In genomic region chr17:16955011-16955410, GRCh38 we compare ENCODE assay signal across 10 cellular contexts. TPM values are rescaled to one million over a fixed set of nuclear protein-coding genes. Genes with fewer than 3 reads are reported as not detected.
DNase-seq lines count a peak whose midpoint lies in the region; ATAC-seq and TF ChIP-seq lines count a peak whose summit lies in the region.
"Not testable (repeated sequence)": the region's sequence is repeated elsewhere in the genome, so short reads cannot be mapped to it uniquely, and the experiment has no call there.
"Had no signal": no experiment of that assay in that cellular context is flagged by ENCODE, and none has a peak within 500 bp of the region (broad histone marks: within the 10 kb centered on the region; RNA-seq: fewer than 3 reads in every experiment).

No MANE protein-coding gene starts in this region.

- not testable (repeated sequence) for ATAC-seq in DND-41 (ENCODE audit: insufficient read depth, low read depth)
- ATAC-seq in right lobe of liver: peak; percentile 42 to 85 (median 75)

- not testable (repeated sequence) for TF ChIP-seq CTCF in DND-41 (IDR thresholded peaks at IDR 0.05; ENCODE audit: borderline replicate concordance, extremely low read depth, low read length, poor library complexity, severe bottlenecking); endodermal cell (conservative IDR thresholded peaks at IDR 0.05); right lobe of liver (IDR thresholded peaks at IDR 0.05)

- not testable (repeated sequence) for H3K79me2 ChIP-seq in DND-41 (ENCODE audit: insufficient read depth, low read length)

- H3K9ac ChIP-seq in DND-41 (ENCODE audit: low read depth, low read length); endodermal cell (ENCODE audit: extremely low read depth, low read length, poor library complexity, severe bottlenecking): not testable (repeated sequence)

- not testable (repeated sequence) for H3K36me3 ChIP-seq in DND-41 (ENCODE audit: insufficient read depth, low read length); endodermal cell (ENCODE audit: control insufficient read depth, insufficient read depth, low read length); right lobe of liver

- H3K4me2 ChIP-seq in DND-41 (ENCODE audit: insufficient read depth, low read length): not testable (repeated sequence)

- not testable (repeated sequence) for H3K27me3 ChIP-seq in DND-41 (ENCODE audit: insufficient read depth, low read length, poor library complexity); endodermal cell (ENCODE audit: control insufficient read depth, insufficient read depth, low read length, poor library complexity, severe bottlenecking); right lobe of liver

- in situ Hi-C loops in SK-MEL-5 (cut with HindIII; ENCODE audit: low pct_unique_long_range_greater_than_20kb, low sequenced_read_pairs): not testable (repeated sequence)

- not testable (repeated sequence) for H4K20me1 ChIP-seq in DND-41 (ENCODE audit: insufficient read depth, low read length)

- intact Hi-C loops in right lobe of liver (cut with DNase I): not testable (repeated sequence)

- not testable (repeated sequence) for H2AFZ ChIP-seq in DND-41 (ENCODE audit: low read depth, low read length)

- H3K4me1 ChIP-seq in DND-41 (ENCODE audit: insufficient read depth, low read length): peaks cover 20% of the 10 kb centered on the region
- H3K4me1 ChIP-seq in endodermal cell (ENCODE audit: control insufficient read depth, insufficient read depth, low read length); right lobe of liver: not testable (repeated sequence)

- peak overlapping the region; percentile 57 for H3K27ac ChIP-seq in DND-41 (ENCODE audit: low read length)
- H3K27ac ChIP-seq in endodermal cell (ENCODE audit: low read depth, low read length); right lobe of liver: not testable (repeated sequence)

- H3K9me3 Mint-ChIP-seq in endodermal cell: not testable (repeated sequence)

- not testable (repeated sequence) for H3K36me3 Mint-ChIP-seq in endodermal cell (ENCODE audit: low read depth)

- WGBS in endodermal cell (ENCODE audit: insufficient coverage in 1 of 2, insufficient read length in 1 of 2), 2 experiments: 84 to 86% methylated on average over 5 to 6 of the region's 6 CpGs
- WGBS in right lobe of liver (ENCODE audit: insufficient coverage, low coverage, low lambda C conversion rate, missing lambda C conversion rate): 22% methylated on average over 4 of the region's 6 CpGs

- not testable (repeated sequence) for H3K27me3 Mint-ChIP-seq in endodermal cell (ENCODE audit: insufficient read depth)

- not testable (repeated sequence) for H3K9me3 ChIP-seq in DND-41 (ENCODE audit: insufficient read depth, low read length, severe bottlenecking); right lobe of liver
- H3K9me3 ChIP-seq in endodermal cell (ENCODE audit: control insufficient read depth, low read length): peaks cover 12% of the 10 kb centered on the region

- H3K27ac Mint-ChIP-seq in endodermal cell: not testable (repeated sequence)

- not testable (repeated sequence) for H3K4me1 Mint-ChIP-seq in endodermal cell

- TF ChIP-seq POLR2A in right lobe of liver (IDR thresholded peaks at IDR 0.05): not testable (repeated sequence)

- H3K4me3 ChIP-seq in DND-41 (ENCODE audit: low read depth in 1 of 2, low read length in 2 of 2); endodermal cell (ENCODE audit: low read length); right lobe of liver: not testable (repeated sequence)

- not testable (repeated sequence) for DNase-seq in DND-41, right lobe of liver
- DNase-seq in NCI-H2171 treated with DMSO at 0.1 percent for 48 hours (lab: John Stamatoyannopoulos, UW) (peak; percentile 77), SK-MEL-5 (ENCODE audit: low read depth, low spot score) (peak; percentile 30), endodermal cell (peak; percentile 18), pons (ENCODE audit: low spot score) (peak; percentile 55), ureter (ENCODE audit: low spot score) (peak; percentile 15)

- H3K4me3 Mint-ChIP-seq in endodermal cell: not testable (repeated sequence)

RNA-seq across cellular contexts. Expression of gene TNFRSF13B, which starts 16.9 kb away (rescaled TPM):
- not detected in 2 replicates for total RNA-seq in SK-MEL-5 (2014; rRNA removed; shearing (Covaris generic))
- polyA plus RNA-seq in SK-MEL-5 (2015; cell fraction: cytosol; rRNA removed): not detected in 2 replicates
- not detected in 2 replicates for polyA plus RNA-seq in SK-MEL-5 (2015; cell fraction: nucleus; rRNA removed)
- total RNA-seq in endodermal cell (1 to 10 TPM in 1 of 2 donors, under 1 TPM in 1; 0.97 to 1.6 TPM), right lobe of liver (under 1 TPM in 1 of 6 experiments, not detected in 5; 0.44 TPM), ureter (0.83 TPM)
- polyA plus RNA-seq in endodermal cell (2013, experiment 1 of 2): 0.21 TPM
- polyA plus RNA-seq in endodermal cell (2013, experiment 2 of 2): 0.33 TPM
- total RNA-seq: CD8-positive, alpha-beta memory T cell; SJCRH30 had no signal
- polyA plus RNA-seq: A549; CD8-positive, alpha-beta memory T cell had no signal
